1 cellular context compared by ENCODE assay signal in genomic region chr9:97394881-97395280, GRCh38.
TF ChIP-seq lines count a peak whose summit lies in the region.

No MANE protein-coding gene starts in this region.

TF ChIP-seq in HepG2, 621 proteins besides CTCF, POLR2A, EP300 and RAD21 (continued from another document and continues in another):
- TF ChIP-seq THAP9 (CRISPR knock-in tag; IDR thresholded peaks at IDR 0.05; ENCODE audit: borderline replicate concordance) (no peak), YY1 (IDR thresholded peaks at IDR 0.05; ENCODE audit: insufficient read depth, insufficient replicate concordance, low read depth, low read length) (no peak), PHF20 (CRISPR knock-in tag; IDR thresholded peaks at IDR 0.05) (no peak), PHF21A (CRISPR knock-in tag; IDR thresholded peaks at IDR 0.05) (no peak; the same call in 1 of the 2 replicates), CENPT (CRISPR knock-in tag; IDR thresholded peaks at IDR 0.05; ENCODE audit: low read depth) (no peak), SP2 (CRISPR knock-in tag; IDR thresholded peaks at IDR 0.05) (no peak), SALL1 (CRISPR knock-in tag; IDR thresholded peaks at IDR 0.05) (peak; percentile 60), ZNF224 (CRISPR knock-in tag; IDR thresholded peaks at IDR 0.05) (no peak), ZNF781 (CRISPR knock-in tag; IDR thresholded peaks at IDR 0.05; ENCODE audit: borderline replicate concordance, not compliant biosample characterization) (no peak), MZF1 (CRISPR knock-in tag; IDR thresholded peaks at IDR 0.05; ENCODE audit: borderline replicate concordance) (no peak), ZSCAN5A (CRISPR knock-in tag; IDR thresholded peaks at IDR 0.05; ENCODE audit: borderline replicate concordance) (no peak), ZNF407 (CRISPR knock-in tag; IDR thresholded peaks at IDR 0.05; ENCODE audit: not compliant biosample characterization) (no peak), ZNF446 (CRISPR knock-in tag; IDR thresholded peaks at IDR 0.05) (no peak), NPAS2 (CRISPR knock-in tag; IDR thresholded peaks at IDR 0.05; ENCODE audit: borderline replicate concordance) (no peak), ZNF567 (CRISPR knock-in tag; IDR thresholded peaks at IDR 0.05; ENCODE audit: borderline replicate concordance) (no peak), NFIC (IDR thresholded peaks at IDR 0.05; ENCODE audit: low read length) (0 out of 2 replicates have a peak, but pooled peaks have one; percentile 55), SOX6 (IDR thresholded peaks at IDR 0.05) (no peak), SOX6 (CRISPR knock-in tag; IDR thresholded peaks at IDR 0.05) (peak; percentile 97), MIER2 (CRISPR knock-in tag; IDR thresholded peaks at IDR 0.05) (no peak), ZNF816 (CRISPR knock-in tag; IDR thresholded peaks at IDR 0.05; ENCODE audit: borderline replicate concordance) (no peak), ZNF547 (CRISPR knock-in tag; IDR thresholded peaks at IDR 0.05) (no peak), ZFP36L1 (CRISPR knock-in tag; IDR thresholded peaks at IDR 0.05) (no peak), NCOA5 (CRISPR knock-in tag; IDR thresholded peaks at IDR 0.05) (no peak), ZNF17 (CRISPR knock-in tag; IDR thresholded peaks at IDR 0.05) (no peak), ZNF431 (CRISPR knock-in tag; IDR thresholded peaks at IDR 0.05; ENCODE audit: borderline replicate concordance, low read depth) (peak; percentile 87), ZNF180 (CRISPR knock-in tag; IDR thresholded peaks at IDR 0.05; ENCODE audit: borderline replicate concordance, low read depth) (no peak), NFE2L2 (IDR thresholded peaks at IDR 0.05; ENCODE audit: low read length) (no peak), RNF219 (CRISPR knock-in tag; IDR thresholded peaks at IDR 0.05) (no peak), ZNF496 (CRISPR knock-in tag; IDR thresholded peaks at IDR 0.05; ENCODE audit: insufficient replicate concordance) (no peak), SIN3B (IDR thresholded peaks at IDR 0.05; ENCODE audit: low read length) (no peak), DDIT3 (CRISPR knock-in tag; IDR thresholded peaks at IDR 0.05) (no peak), ZNF747 (CRISPR knock-in tag; IDR thresholded peaks at IDR 0.05; ENCODE audit: borderline replicate concordance) (no peak), CHCHD3 (CRISPR knock-in tag; IDR thresholded peaks at IDR 0.05) (no peak), ZNF414 (CRISPR knock-in tag; IDR thresholded peaks at IDR 0.05) (no peak), XBP1 (CRISPR knock-in tag; IDR thresholded peaks at IDR 0.05) (no peak), ZNF891 (CRISPR knock-in tag; IDR thresholded peaks at IDR 0.05) (no peak), ZNF766 (CRISPR knock-in tag; IDR thresholded peaks at IDR 0.05; ENCODE audit: borderline replicate concordance) (no peak), HCFC1 (IDR thresholded peaks at IDR 0.05; ENCODE audit: low read depth, low read length) (no peak), ZNF326 (CRISPR knock-in tag; IDR thresholded peaks at IDR 0.05; ENCODE audit: borderline replicate concordance) (no peak), SRY (CRISPR knock-in tag; IDR thresholded peaks at IDR 0.05) (no peak), SP4 (CRISPR knock-in tag; IDR thresholded peaks at IDR 0.05) (no peak), CBX2 (IDR thresholded peaks at IDR 0.05; ENCODE audit: low read depth, low read length) (no peak), CBX2 (CRISPR knock-in tag; IDR thresholded peaks at IDR 0.05; ENCODE audit: low read depth) (no peak), ZNF597 (CRISPR knock-in tag; IDR thresholded peaks at IDR 0.05) (no peak), ZIK1 (CRISPR knock-in tag; IDR thresholded peaks at IDR 0.05; ENCODE audit: borderline replicate concordance, low read depth) (no peak), PAX8 (CRISPR knock-in tag; IDR thresholded peaks at IDR 0.05; ENCODE audit: borderline replicate concordance) (no peak), MIXL1 (CRISPR knock-in tag; IDR thresholded peaks at IDR 0.05) (peak; percentile 17; the same call in 1 of the 2 replicates), ZNF121 (CRISPR knock-in tag; IDR thresholded peaks at IDR 0.05) (no peak), TERF1 (CRISPR knock-in tag; IDR thresholded peaks at IDR 0.05) (no peak), ZNF800 (CRISPR knock-in tag; IDR thresholded peaks at IDR 0.05) (no peak)
